ENCODE assay signal across 19 cellular contexts in the genomic region with DNA sequence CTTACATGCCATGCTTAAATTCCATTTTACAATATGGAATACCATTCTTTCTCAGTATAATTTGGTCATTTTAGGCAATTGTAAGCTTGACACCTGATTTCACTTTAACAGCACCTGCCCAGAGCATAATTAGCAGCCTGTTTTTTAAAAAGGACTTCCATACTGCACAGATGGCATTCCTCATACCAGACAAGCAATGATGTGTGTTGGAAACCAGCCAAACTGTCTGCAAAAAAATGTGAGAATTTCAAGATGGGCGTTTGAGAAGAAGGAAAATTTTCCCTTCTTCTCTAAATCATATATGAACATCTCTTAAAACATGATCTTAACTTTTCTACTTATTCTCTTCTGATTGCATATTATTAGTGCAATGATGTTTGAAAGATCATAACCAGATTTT. TPM values are rescaled to one million over a fixed set of nuclear protein-coding genes. Genes with fewer than 3 reads are reported as not detected.
DNase-seq lines count a peak whose midpoint lies in the region; ATAC-seq and TF ChIP-seq lines count a peak whose summit lies in the region.
"Had no signal": no experiment of that assay in that cellular context is flagged by ENCODE, and none has a peak within 500 bp of the region (broad histone marks: within the 10 kb centered on the region; RNA-seq: fewer than 3 reads in every experiment).

No MANE protein-coding gene starts in this region.

- no peak overlapping the region for H3K27ac ChIP-seq in body of pancreas
- H3K27ac ChIP-seq: ascending aorta, SJSA1, thoracic aorta had no signal

- no peak overlapping the region for H3K4me3 Mint-ChIP-seq in activated naive CD8-positive, alpha-beta T cell treated with anti-CD3 and anti-CD28 coated beads for 36 hours
- no peak overlapping the region for H3K4me3 Mint-ChIP-seq in activated CD4-positive, alpha-beta memory T cell treated with anti-CD3 and anti-CD28 coated beads for 36 hours

- H3K27ac Mint-ChIP-seq in activated naive CD8-positive, alpha-beta T cell treated with anti-CD3 and anti-CD28 coated beads for 36 hours: no peak overlapping the region
- H3K27ac Mint-ChIP-seq in activated CD4-positive, alpha-beta memory T cell treated with anti-CD3 and anti-CD28 coated beads for 36 hours: no peak overlapping the region

- POLR2A ChIA-PET in activated CD4-positive, alpha-beta memory T cell treated with anti-CD3 and anti-CD28 coated beads for 36 hours (lab: Charles Lee): no interaction called here

- no peaks in the 10 kb centered on the region for H3K4me1 ChIP-seq in body of pancreas
- H3K4me1 ChIP-seq: ascending aorta, SJSA1 had no signal

- H3K4me3 ChIP-seq in astrocyte of the spinal cord (ENCODE audit: low read depth, low read length): no peak overlapping the region
- H3K4me3 ChIP-seq in kidney epithelial cell (ENCODE audit: low read depth, low read length): no peak overlapping the region
- no peak overlapping the region for H3K4me3 ChIP-seq in body of pancreas
- H3K4me3 ChIP-seq: ascending aorta, MG63, SJSA1, thoracic aorta had no signal

- H3K36me3 Mint-ChIP-seq in activated naive CD8-positive, alpha-beta T cell treated with anti-CD3 and anti-CD28 coated beads for 36 hours: no peaks in the 10 kb centered on the region
- no peaks in the 10 kb centered on the region for H3K36me3 Mint-ChIP-seq in activated CD4-positive, alpha-beta memory T cell treated with anti-CD3 and anti-CD28 coated beads for 36 hours

- H3K36me3 ChIP-seq in kidney epithelial cell (ENCODE audit: control insufficient read depth, insufficient read depth, low read length) (no peaks in the 10 kb centered on the region), body of pancreas (replicated peaks in 1 of 2; ENCODE audit: insufficient read depth in 1 of 2, low read depth in 2 of 2) (no peaks in the 10 kb centered on the region)
- H3K36me3 ChIP-seq: ascending aorta, MG63, SJSA1, thoracic aorta had no signal

- peak; percentile 17 for DNase-seq in G401 (ENCODE audit: low spot score)
- DNase-seq in NCI-H2171 treated with DMSO at 0.1 percent for 48 hours (lab: John Stamatoyannopoulos, UW): peak; percentile 96
- peak; percentile 17 for DNase-seq in astrocyte of the spinal cord (ENCODE audit: low read depth, low spot score)
- peak; percentile 10 for DNase-seq in kidney epithelial cell (ENCODE audit: low read depth)
- no peak for DNase-seq in activated naive CD8-positive, alpha-beta T cell treated with anti-CD3 and anti-CD28 coated beads for 36 hours
- no peak for DNase-seq in body of pancreas
- no peak for DNase-seq in activated CD4-positive, alpha-beta memory T cell treated with anti-CD3 and anti-CD28 coated beads for 36 hours
- DNase-seq: activated CD4-positive, alpha-beta T cell treated with anti-CD3 and anti-CD28 coated beads for 1 hour; activated CD8-positive, alpha-beta memory T cell treated with anti-CD3 and anti-CD28 coated beads, Interleukin-2, amount 50 U/mL, for 48 hours; activated gamma-delta T cell; COR-L47; kidney; MG63; stimulated activated CD4-positive, alpha-beta T cell treated with anti-CD3 and anti-CD28 coated beads, Interleukin-12 subunit alpha, Interleukin-12 subunit beta, amount 100 ng/mL, for 4 hours; T-helper 9 cell had no signal

- WGBS in body of pancreas, 2 donors: 14 to 17% methylated on average over 1 of the region's 1 CpG

- H3K27me3 ChIP-seq in kidney epithelial cell (ENCODE audit: control insufficient read depth, insufficient read depth, low read length): no peaks in the 10 kb centered on the region
- H3K27me3 ChIP-seq in body of pancreas: no peaks in the 10 kb centered on the region
- H3K27me3 ChIP-seq: ascending aorta, MG63, SJSA1 had no signal

- TF ChIP-seq POLR2A in body of pancreas (IDR thresholded peaks at IDR 0.05): no peak

- ATAC-seq in body of pancreas (no peak), HG03097 (IDR thresholded peaks at IDR 0.05; ENCODE audit: low FRiP score, unreplicated experiment) (no peak)

- TF ChIP-seq CTCF in astrocyte of the spinal cord (IDR thresholded peaks at IDR 0.05; ENCODE audit: low read depth, low read length) (no peak), kidney epithelial cell (IDR thresholded peaks at IDR 0.05; ENCODE audit: insufficient read depth, low read length, poor library complexity, severe bottlenecking) (no peak), body of pancreas (IDR thresholded peaks at IDR 0.05) (no peak)

- H3K9me3 Mint-ChIP-seq in activated naive CD8-positive, alpha-beta T cell treated with anti-CD3 and anti-CD28 coated beads for 36 hours: peaks cover 3% of the 10 kb centered on the region
- H3K9me3 Mint-ChIP-seq in activated CD4-positive, alpha-beta memory T cell treated with anti-CD3 and anti-CD28 coated beads for 36 hours: no peaks in the 10 kb centered on the region

- in situ Hi-C loops in G401 (cut with HindIII; ENCODE audit: low sequenced_read_pairs) (no loop called here), astrocyte of the spinal cord (cut with HindIII; ENCODE audit: low sequenced_read_pairs) (no loop called here)

- intact Hi-C loops in body of pancreas (cut with DNase I): no loop called here
- intact Hi-C loops in activated CD4-positive, alpha-beta memory T cell treated with anti-CD3 and anti-CD28 coated beads for 36 hours (cut with micrococcal nuclease): no loop called here

- no peaks in the 10 kb centered on the region for H3K4me1 Mint-ChIP-seq in activated naive CD8-positive, alpha-beta T cell treated with anti-CD3 and anti-CD28 coated beads for 36 hours
- H3K4me1 Mint-ChIP-seq in activated CD4-positive, alpha-beta memory T cell treated with anti-CD3 and anti-CD28 coated beads for 36 hours (ENCODE audit: low read depth): no peaks in the 10 kb centered on the region

- no peaks in the 10 kb centered on the region for H3K27me3 Mint-ChIP-seq in activated naive CD8-positive, alpha-beta T cell treated with anti-CD3 and anti-CD28 coated beads for 36 hours
- H3K27me3 Mint-ChIP-seq in activated CD4-positive, alpha-beta memory T cell treated with anti-CD3 and anti-CD28 coated beads for 36 hours: no peaks in the 10 kb centered on the region

- CTCF ChIA-PET in activated CD4-positive, alpha-beta memory T cell treated with anti-CD3 and anti-CD28 coated beads for 36 hours (lab: Charles Lee): no interaction called here

- no peaks in the 10 kb centered on the region for H3K9me3 ChIP-seq in body of pancreas
- H3K9me3 ChIP-seq: ascending aorta, MG63, SJSA1, thoracic aorta had no signal

RNA-seq across cellular contexts. Expression of gene AGMO, which starts 40.4 kb away (rescaled TPM):
- not detected in 2 replicates for total RNA-seq in G401 (2014; rRNA removed; shearing (Covaris generic))
- 0.04 TPM in 1 of 2 replicates, not detected in the other for total RNA-seq in kidney epithelial cell
- total RNA-seq in activated naive CD8-positive, alpha-beta T cell treated with anti-CD3 and anti-CD28 coated beads for 36 hours: not detected
- total RNA-seq in body of pancreas: under 1 TPM in 1 of 2 donors, not detected in 1; 0.52 TPM
- total RNA-seq in activated CD4-positive, alpha-beta memory T cell treated with anti-CD3 and anti-CD28 coated beads for 36 hours: not detected
- total RNA-seq: ascending aorta, SJSA1 had no signal

Comparison
In these comparisons a context has a peak if more than half of its experiments do, and no peak if none do; other contexts are left out.
1. DNase-seq: peak in G401 (single experiment), NCI-H2171 treated with DMSO at 0.1 percent for 48 hours (single experiment), astrocyte of the spinal cord (single experiment) and kidney epithelial cell (single experiment); none in activated naive CD8-positive, alpha-beta T cell treated with anti-CD3 and anti-CD28 coated beads for 36 hours (single experiment), body of pancreas (0 of 4) and activated CD4-positive, alpha-beta memory T cell treated with anti-CD3 and anti-CD28 coated beads for 36 hours (single experiment).